ENCODE assay signal across 1 cellular context in genomic region chr3:149369991-149370866, GRCh38.
TF ChIP-seq lines count a peak whose summit lies in the region.

No MANE protein-coding gene starts in this region.

TF ChIP-seq in endothelial cell of umbilical vein, 7 proteins besides CTCF, POLR2A, EP300 and RAD21:
- no peak for TF ChIP-seq GATA2 (IDR thresholded peaks at IDR 0.05; ENCODE audit: insufficient read depth, insufficient read length, low read depth, low read length)
- TF ChIP-seq MAX (IDR thresholded peaks at IDR 0.05; ENCODE audit: insufficient read depth, insufficient read length) = no peak
- no peak for TF ChIP-seq JUN (IDR thresholded peaks at IDR 0.05; ENCODE audit: borderline replicate concordance, insufficient read depth, insufficient read length, low read depth)
- no peak for TF ChIP-seq POLR2AphosphoS5 (IDR thresholded peaks at IDR 0.05; ENCODE audit: insufficient read depth, low read depth, low read length)
- TF ChIP-seq EZH2 (IDR thresholded peaks at IDR 0.05; ENCODE audit: borderline replicate concordance, low read depth, low read length, severe bottlenecking) = no peak
- TF ChIP-seq MYC (IDR thresholded peaks at IDR 0.05; ENCODE audit: low read depth, low read length) = no peak
- TF ChIP-seq FOS (IDR thresholded peaks at IDR 0.05; ENCODE audit: borderline replicate concordance, insufficient read depth, low read length) = no peak
TF ChIP-seq in endothelial cell of umbilical vein: peak in this region for 0.
